Comparison of ENCODE assay signal across 2 cellular contexts in genomic region chr1:30878559-30878958, GRCh38.
TF ChIP-seq lines count a peak whose summit lies in the region.

No MANE protein-coding gene starts in this region.

TF ChIP-seq in IMR-90, 13 proteins besides CTCF, POLR2A, EP300 and RAD21:
- no peak for TF ChIP-seq FOS (IDR thresholded peaks at IDR 0.05; ENCODE audit: low read depth, low read length)
- no peak for TF ChIP-seq CEBPB (IDR thresholded peaks at IDR 0.05; ENCODE audit: low read depth, low read length)
- TF ChIP-seq CHD1 (IDR thresholded peaks at IDR 0.05; ENCODE audit: low read depth, low read length) = no peak
- no peak for TF ChIP-seq ELK1 (IDR thresholded peaks at IDR 0.05; ENCODE audit: borderline replicate concordance, low read depth, low read length)
- TF ChIP-seq BHLHE40 (IDR thresholded peaks at IDR 0.05; ENCODE audit: low read depth, low read length) = no peak
- no peak for TF ChIP-seq SMC3 (IDR thresholded peaks at IDR 0.05; ENCODE audit: low read depth, low read length)
- TF ChIP-seq RCOR1 (IDR thresholded peaks at IDR 0.05; ENCODE audit: insufficient replicate concordance, low read length) = no peak
- no peak for TF ChIP-seq MXI1 (IDR thresholded peaks at IDR 0.05; ENCODE audit: borderline replicate concordance, low read depth, low read length)
- TF ChIP-seq MAFK (IDR thresholded peaks at IDR 0.05; ENCODE audit: low read depth, low read length) = no peak

TF ChIP-seq in K562, 482 proteins besides CTCF, POLR2A, EP300 and RAD21:
- TF ChIP-seq KAT8 (IDR thresholded peaks at IDR 0.05; ENCODE audit: low read depth) = no peak
- TF ChIP-seq POLR2G (IDR thresholded peaks at IDR 0.05; ENCODE audit: low read depth, low read length) = 0 out of 2 replicates have a peak, but pooled peaks have one; percentile 23
